In genomic region chr14:101711041-101711861, GRCh38 we compare ENCODE assay signal across 22 cellular contexts. TPM values are rescaled to one million over a fixed set of nuclear protein-coding genes. Genes with fewer than 3 reads are reported as not detected.
DNase-seq lines count a peak whose midpoint lies in the region; ATAC-seq, FAIRE-seq and TF ChIP-seq lines count a peak whose summit lies in the region.
"Had no signal": no experiment of that assay in that cellular context is flagged by ENCODE, and none has a peak within 500 bp of the region (broad histone marks: within the 10 kb centered on the region; RNA-seq: fewer than 3 reads in every experiment).

No MANE protein-coding gene starts in this region.

- TF ChIP-seq EP300 in K562 (IDR thresholded peaks at IDR 0.05; ENCODE audit: low read length): no peak; the same call in 1 of the 2 replicates
- TF ChIP-seq EP300 in suprapubic skin (IDR thresholded peaks at IDR 0.05): no peak

- H3K36me3 ChIP-seq in K562 (ENCODE audit: control insufficient read depth, insufficient read depth, low read length): no peaks in the 10 kb centered on the region
- no peaks in the 10 kb centered on the region for H3K36me3 ChIP-seq in lung (ENCODE audit: control insufficient read depth in 2 of 2, insufficient read depth in 2 of 2, low read length in 2 of 2)
- H3K36me3 ChIP-seq in suprapubic skin: no peaks in the 10 kb centered on the region
- H3K36me3 ChIP-seq: ascending aorta, prostate gland had no signal

- TF ChIP-seq POLR2A in K562 (conservative IDR thresholded peaks at IDR 0.05) (peak; percentile 43), suprapubic skin (IDR thresholded peaks at IDR 0.05) (no peak)

- POLR2A ChIA-PET in K562 (lab: Yijun Ruan, JAX): interaction anchor here (0.6 to 2.5 kb wide), 5 partner anchors 11 to 234 kb away, joined by 3 to 12 read pairs (median 4); no protein-coding TSS in a partner anchor

- H3K9me3 Mint-ChIP-seq in activated T-cell treated with anti-CD3 and anti-CD28 coated beads, Interleukin-2, amount 50 U/mL, for 24 hours: no peaks in the 10 kb centered on the region
- H3K9me3 Mint-ChIP-seq in endothelial cell (ENCODE audit: unreplicated experiment): no peaks in the 10 kb centered on the region
- H3K9me3 Mint-ChIP-seq: CD4-positive, alpha-beta T cell had no signal

- intact Hi-C loops in K562 (cut with micrococcal nuclease): loop anchor here (5.0 kb wide), 1 partner anchor 236 kb away; no protein-coding TSS in a partner anchor

- no peak overlapping the region for H3K4me3 Mint-ChIP-seq in activated T-cell treated with anti-CD3 and anti-CD28 coated beads, Interleukin-2, amount 50 U/mL, for 24 hours
- no peak overlapping the region for H3K4me3 Mint-ChIP-seq in endothelial cell (ENCODE audit: unreplicated experiment)
- H3K4me3 Mint-ChIP-seq: CD4-positive, alpha-beta T cell; nephron progenitor cell had no signal

- H3K4me3 ChIP-seq in K562: peak overlapping the region; percentile 17; the same call in 1 of the 2 replicates
- H3K4me3 ChIP-seq in lung: no peak overlapping the region
- H3K4me3 ChIP-seq in suprapubic skin: no peak overlapping the region
- H3K4me3 ChIP-seq: ascending aorta, prostate gland had no signal

- CTCF ChIA-PET in K562 (lab: Yijun Ruan, JAX; ENCODE audit: low intra/inter-chr PET ratio): no interaction called here

- H3K4me1 Mint-ChIP-seq in activated T-cell treated with anti-CD3 and anti-CD28 coated beads, Interleukin-2, amount 50 U/mL, for 24 hours (ENCODE audit: low read depth): peaks cover 38% of the 10 kb centered on the region
- H3K4me1 Mint-ChIP-seq in endothelial cell (ENCODE audit: unreplicated experiment): peaks cover 6% of the 10 kb centered on the region

- in situ Hi-C loops in K562 (cut with MboI): no loop called here

- peak overlapping the region; percentile 63 for H3K27ac Mint-ChIP-seq in activated T-cell treated with anti-CD3 and anti-CD28 coated beads, Interleukin-2, amount 50 U/mL, for 24 hours
- H3K27ac Mint-ChIP-seq in endothelial cell (ENCODE audit: unreplicated experiment): no peak overlapping the region
- H3K27ac Mint-ChIP-seq: CD4-positive, alpha-beta T cell; nephron progenitor cell had no signal

- H3K79me2 ChIP-seq in K562 (ENCODE audit: control insufficient read depth, insufficient read depth, low read length): 0 out of 3 replicates have a peak, but pooled peaks cover 5% of the 10 kb centered on the region

- H4K20me1 ChIP-seq in K562 (replicated peaks; ENCODE audit: control insufficient read depth, insufficient read depth, low read length): no peaks in the 10 kb centered on the region

- peak; percentile 63 for FAIRE-seq in K562 (lab: Jason Lieb, UNC)
- FAIRE-seq: GM18507, RCC 7860, small intestine had no signal

- no peak overlapping the region for H2AFZ ChIP-seq in K562 (ENCODE audit: low read depth, low read length)

- no peak for TF ChIP-seq CTCF in K562 (IDR thresholded peaks at IDR 0.05 in 2 of 3, conservative IDR thresholded peaks at IDR 0.05 in 1 of 3; ENCODE audit: insufficient read depth in 2 of 3, low read depth in 1 of 3, low read length in 3 of 3)
- no peak for TF ChIP-seq CTCF in lung (IDR thresholded peaks at IDR 0.05; ENCODE audit: control extremely low read depth, extremely low read depth)
- no peak for TF ChIP-seq CTCF in suprapubic skin (IDR thresholded peaks at IDR 0.05)
- TF ChIP-seq CTCF in endothelial cell (IDR thresholded peaks at IDR 0.05; ENCODE audit: unreplicated experiment): no peak

- H3K9ac ChIP-seq in K562 (ENCODE audit: insufficient read depth in 1 of 2, low read depth in 2 of 2, low read length in 2 of 2): peak overlapping the region; percentile 89 to 92

- TF ChIP-seq RAD21 in K562 (CRISPR knock-in tag; conservative IDR thresholded peaks at IDR 0.05 in 1 of 2, IDR thresholded peaks at IDR 0.05 in 1 of 2): no peak

- H3K9me3 ChIP-seq in K562 (replicated peaks; ENCODE audit: control insufficient read depth, insufficient read depth, low read depth, low read length): peaks cover 9% of the 10 kb centered on the region
- H3K9me3 ChIP-seq in lung (ENCODE audit: control insufficient read depth in 2 of 2, insufficient read depth in 1 of 2, low read length in 1 of 2): peaks cover 0 to 3% of the 10 kb centered on the region in 2 donors
- H3K9me3 ChIP-seq in suprapubic skin: no peaks in the 10 kb centered on the region
- H3K9me3 ChIP-seq: ascending aorta, prostate gland had no signal

- peak overlapping the region; percentile 92 for H3K4me2 ChIP-seq in K562 (ENCODE audit: insufficient read depth, low read length)

- peaks cover 63 to 66% of the 10 kb centered on the region in 2 experiments for H3K4me1 ChIP-seq in K562 (replicated peaks in 1 of 2; ENCODE audit: control insufficient read depth in 2 of 2, insufficient read depth in 2 of 2, low read length in 2 of 2)
- H3K4me1 ChIP-seq in lung (ENCODE audit: control insufficient read depth in 2 of 2, insufficient read depth in 2 of 2, low read length in 2 of 2): peaks cover 0 to 3% of the 10 kb centered on the region in 2 donors
- H3K4me1 ChIP-seq in suprapubic skin: peaks cover 18% of the 10 kb centered on the region
- H3K4me1 ChIP-seq: prostate gland had no signal

- H3K27me3 Mint-ChIP-seq in activated T-cell treated with anti-CD3 and anti-CD28 coated beads, Interleukin-2, amount 50 U/mL, for 24 hours: no peaks in the 10 kb centered on the region
- H3K27me3 Mint-ChIP-seq in endothelial cell (ENCODE audit: unreplicated experiment): peaks cover 15% of the 10 kb centered on the region
- H3K27me3 Mint-ChIP-seq: CD4-positive, alpha-beta T cell had no signal

- ATAC-seq in K562: peak; percentile 35
- ATAC-seq in lung (ENCODE audit: insufficient read depth, low FRiP score): no peak
- ATAC-seq in GM19351 (IDR thresholded peaks at IDR 0.05; ENCODE audit: unreplicated experiment): no peak

- H3K27me3 ChIP-seq in K562 (ENCODE audit: control insufficient read depth in 2 of 2, insufficient read depth in 2 of 2, low read length in 2 of 2): no peaks in the 10 kb centered on the region
- no peaks in the 10 kb centered on the region for H3K27me3 ChIP-seq in lung (ENCODE audit: control insufficient read depth, insufficient read depth)
- H3K27me3 ChIP-seq in suprapubic skin: no peaks in the 10 kb centered on the region
- H3K27me3 ChIP-seq: ascending aorta had no signal

- DNase-seq in activated T-cell treated with anti-CD3 and anti-CD28 coated beads, Interleukin-2, amount 50 U/mL, for 24 hours: no peak
- no peak for DNase-seq in activated T-cell treated with anti-CD3 and anti-CD28 coated beads, Interleukin-2, amount 50 U/mL, for 1 hour
- peak in 3 of 4 experiments; percentile 14 to 72 (median 40) for DNase-seq in K562 (ENCODE audit: extremely low read depth in 1 of 4, low spot score in 3 of 4)
- DNase-seq in lung (ENCODE audit: low spot score): peak; percentile 16
- peak; percentile 33 to 57 for DNase-seq in suprapubic skin (ENCODE audit: low spot score in 2 of 2)
- DNase-seq in endothelial cell (ENCODE audit: low spot score): no peak
- no peak for DNase-seq in epidermal melanocyte (ENCODE audit: insufficient read length, low spot score)
- DNase-seq: activated CD4-positive, alpha-beta T cell treated with anti-CD3 and anti-CD28 coated beads for 1 hour; activated naive CD4-positive, alpha-beta T cell treated with anti-CD3 and anti-CD28 coated beads, Interleukin-2, amount 50 U/mL, for 16 hours; CD4-positive, alpha-beta T cell; cerebellar nuclear complex; DND-41; effector CD8-positive, alpha-beta T cell; NCI-H1105; NCI-H2081 treated with DMSO at 0.1 percent for 48 hours; nephron progenitor cell; small intestine had no signal

- H3K9me1 ChIP-seq in K562 (ENCODE audit: control insufficient read depth, insufficient read depth, low read length): no peaks in the 10 kb centered on the region

- BruUV-seq in K562 (replicated peaks; lab: Mats Ljungman, UMichigan): no TSS peak

- WGBS in K562 (ENCODE audit: insufficient coverage, low coverage, missing lambda C conversion rate): 0% methylated on average over 6 of the region's 13 CpGs
- 47 to 63% methylated on average over 10 to 13 of the region's 13 CpGs for WGBS in lung, 2 donors
- WGBS in suprapubic skin: 84% methylated on average over 12 of the region's 13 CpGs

- no peaks in the 10 kb centered on the region for H3K36me3 Mint-ChIP-seq in activated T-cell treated with anti-CD3 and anti-CD28 coated beads, Interleukin-2, amount 50 U/mL, for 24 hours (ENCODE audit: low read depth)
- H3K36me3 Mint-ChIP-seq in endothelial cell (ENCODE audit: low read depth, unreplicated experiment): peaks cover 3% of the 10 kb centered on the region

- H3K27ac ChIP-seq in K562 (ENCODE audit: extremely low read depth, low read depth, low read length) (peak overlapping the region; percentile 99), lung (ENCODE audit: low read depth in 1 of 2, low read length in 1 of 2) (no peak overlapping the region), suprapubic skin (no peak overlapping the region)
- H3K27ac ChIP-seq: ascending aorta, prostate gland had no signal

TF ChIP-seq in K562, 482 proteins besides CTCF, POLR2A, EP300 and RAD21 (continues in another document):
- TF ChIP-seq SMAD4 (CRISPR knock-in tag; conservative IDR thresholded peaks at IDR 0.05) (no peak), ZBTB8A (IDR thresholded peaks at IDR 0.05; ENCODE audit: partially characterized antibody) (no peak), ZNF589 (CRISPR knock-in tag; IDR thresholded peaks at IDR 0.05; ENCODE audit: low read depth) (peak; percentile 59; the same call in 1 of the 2 replicates), TAF1 (IDR thresholded peaks at IDR 0.05; ENCODE audit: control insufficient read depth, extremely low read depth, insufficient read depth, low read length, severe bottlenecking) (peak; percentile 53)

RNA-seq across cellular contexts. Expression of gene PPP2R5C, which starts 50.3 kb away (rescaled TPM):
- total RNA-seq in K562 (2011; cell fraction: chromatin; rRNA removed; ENCODE audit: low replicate concordance): 275 and 554 TPM in 2 replicates
- 143 and 198 TPM in 2 replicates for total RNA-seq in K562 (2011; cell fraction: nucleolus; rRNA removed)
- total RNA-seq in K562 (2011; cell fraction: nucleoplasm; rRNA removed): 367 and 537 TPM in 2 replicates
- total RNA-seq in K562 (2014; rRNA removed) (263 and 295 TPM in 2 replicates), K562 (2014; rRNA removed; fragmentation: Illumina TruSeq; extraction: Trizol) (395 and 448 TPM in 2 replicates), K562 (2015; rRNA removed; fragmentation: Illumina TruSeq; extraction: Trizol) (284 and 309 TPM in 2 replicates), K562 (2021) (395 and 398 TPM in 2 replicates), lung (100 to 1,000 TPM; 148 to 180 TPM), suprapubic skin (100 to 1,000 TPM; 104 to 149 (median 119) TPM), endothelial cell (ENCODE audit: unreplicated experiment) (71.5 TPM)
- polyA plus RNA-seq in K562 (2011; rRNA removed) (266 and 328 TPM in 2 replicates), K562 (2014; fragmentation: Illumina TruSeq; extraction: Trizol) (383 and 443 TPM in 2 replicates), K562 (2014; fragmentation: Nextera tagmentation; extraction: Ambion mirVana) (100 to 1,000 TPM; 517 to 617 TPM), K562 (2014; rRNA removed) (284 and 315 TPM in 2 replicates), lung (100 to 1,000 TPM in 1 of 2 donors, 10 to 100 TPM in 1; 66.6 to 104 TPM)
- 100 and 189 TPM in 2 replicates for polyA plus RNA-seq in K562 (2011; cell fraction: cytosol; rRNA removed)
- 140 and 172 TPM in 2 replicates for polyA plus RNA-seq in K562 (2011; cell fraction: nucleus; rRNA removed)
- 237 and 317 TPM in 2 replicates for polyA plus RNA-seq in K562 (2012)
- polyA minus RNA-seq in K562 (2011; rRNA and poly(A)+ RNA removed): 312 and 332 TPM in 2 replicates
- 118 and 128 TPM in 2 replicates for polyA minus RNA-seq in K562 (2011; cell fraction: cytosol; rRNA and poly(A)+ RNA removed)
- 87.6 and 141 TPM in 2 replicates for polyA minus RNA-seq in K562 (2011; cell fraction: nucleus; rRNA and poly(A)+ RNA removed)

Comparison
In these comparisons a context has a peak if more than half of its experiments do, and no peak if none do; other contexts are left out.
1. DNase-seq: peak in K562 (3 of 4), lung (single experiment) and suprapubic skin (2 of 2); none in activated T-cell treated with anti-CD3 and anti-CD28 coated beads, Interleukin-2, amount 50 U/mL, for 24 hours (single experiment), activated T-cell treated with anti-CD3 and anti-CD28 coated beads, Interleukin-2, amount 50 U/mL, for 1 hour (single experiment), endothelial cell (single experiment) and epidermal melanocyte (single experiment).